In genomic region chr17:75821552-75821951, GRCh38 we compare ENCODE assay signal across 16 cellular contexts. TPM values are rescaled to one million over a fixed set of nuclear protein-coding genes. Genes with fewer than 3 reads are reported as not detected.
DNase-seq lines count a peak whose midpoint lies in the region; ATAC-seq and TF ChIP-seq lines count a peak whose summit lies in the region.
"Had no signal": no experiment of that assay in that cellular context is flagged by ENCODE, and none has a peak within 500 bp of the region (broad histone marks: within the 10 kb centered on the region; RNA-seq: fewer than 3 reads in every experiment).

No MANE protein-coding gene starts in this region.

- H3K4me1 Mint-ChIP-seq in activated CD8-positive, alpha-beta memory T cell treated with anti-CD3 and anti-CD28 coated beads, Interleukin-2, amount 10 ng/mL, durations not matched to agents 7 days and 5 days = peaks cover 12% of the 10 kb centered on the region
- peaks cover 6 to 13% of the 10 kb centered on the region in 2 donors for H3K4me1 Mint-ChIP-seq in stimulated activated naive B cell treated with anti-CD40 and anti-IgM and Interleukin-4, amounts not matched to agents 10 μg/mL and 1 μg/mL and 100 μg/mL, for 72 hours
- H3K4me1 Mint-ChIP-seq: endodermal cell, neural progenitor cell had no signal

- peaks cover 16% of the 10 kb centered on the region for H3K4me1 ChIP-seq in OCI-LY1 (ENCODE audit: insufficient read depth, low read length, severe bottlenecking)
- peaks cover 21% of the 10 kb centered on the region for H3K4me1 ChIP-seq in body of pancreas
- H3K4me1 ChIP-seq: neural progenitor cell had no signal

- no peak for TF ChIP-seq CTCF in OCI-LY1 (IDR thresholded peaks at IDR 0.05; ENCODE audit: low read length)
- TF ChIP-seq CTCF in body of pancreas (IDR thresholded peaks at IDR 0.05) = no peak

- no peaks in the 10 kb centered on the region for H4K20me1 ChIP-seq in OCI-LY1 (ENCODE audit: insufficient read depth, low read length)

- TF ChIP-seq POLR2A in body of pancreas (IDR thresholded peaks at IDR 0.05) = no peak

- no peaks in the 10 kb centered on the region for H3K9me3 Mint-ChIP-seq in activated CD8-positive, alpha-beta memory T cell treated with anti-CD3 and anti-CD28 coated beads, Interleukin-2, amount 10 ng/mL, durations not matched to agents 7 days and 5 days (ENCODE audit: low read depth)
- H3K9me3 Mint-ChIP-seq in stimulated activated naive B cell treated with anti-CD40 and anti-IgM and Interleukin-4, amounts not matched to agents 10 μg/mL and 1 μg/mL and 100 μg/mL, for 72 hours = no peaks in the 10 kb centered on the region
- H3K9me3 Mint-ChIP-seq: endodermal cell, neural progenitor cell, type B pancreatic cell had no signal

- no peaks in the 10 kb centered on the region for H3K27me3 Mint-ChIP-seq in activated CD8-positive, alpha-beta memory T cell treated with anti-CD3 and anti-CD28 coated beads, Interleukin-2, amount 10 ng/mL, durations not matched to agents 7 days and 5 days
- no peaks in the 10 kb centered on the region for H3K27me3 Mint-ChIP-seq in stimulated activated naive B cell treated with anti-CD40 and anti-IgM and Interleukin-4, amounts not matched to agents 10 μg/mL and 1 μg/mL and 100 μg/mL, for 72 hours
- H3K27me3 Mint-ChIP-seq: type B pancreatic cell had no signal

- H3K4me3 ChIP-seq in OCI-LY1 (ENCODE audit: low read depth, low read length, poor library complexity, severe bottlenecking) (no peak overlapping the region), body of pancreas (no peak overlapping the region)
- H3K4me3 ChIP-seq: neural progenitor cell had no signal

- H3K27ac ChIP-seq in OCI-LY1 (ENCODE audit: low read depth, low read length, poor library complexity, severe bottlenecking) (peak overlapping the region; percentile 39), body of pancreas (peak overlapping the region in 3 of 4 donors; percentile 61 to 72 (median 63))
- H3K27ac ChIP-seq: neural progenitor cell had no signal

- H2AFZ ChIP-seq in OCI-LY1 (ENCODE audit: low read length) = no peak overlapping the region
- H2AFZ ChIP-seq: neural progenitor cell had no signal

- DNase-seq in activated CD8-positive, alpha-beta memory T cell treated with anti-CD3 and anti-CD28 coated beads, Interleukin-2, amount 10 ng/mL, durations not matched to agents 7 days and 5 days = no peak
- no peak for DNase-seq in activated CD8-positive, alpha-beta memory T cell treated with anti-CD3 and anti-CD28 coated beads for 24 hours
- DNase-seq in body of pancreas (no peak), NCI-H510A treated with DMSO at 0.1 percent for 48 hours (lab: John Stamatoyannopoulos, UW) (no peak), HPDE6-E6E7 (ENCODE audit: extremely low spot score) (no peak)
- no peak for DNase-seq in stimulated activated naive B cell treated with anti-CD40 and anti-IgM and Interleukin-4, amounts not matched to agents 10 μg/mL and 1 μg/mL and 100 μg/mL, for 72 hours
- DNase-seq: ACHN, endodermal cell, NCI-H1417, NCI-H774 had no signal

- no peak overlapping the region for H3K9ac ChIP-seq in OCI-LY1 (ENCODE audit: low read length)
- H3K9ac ChIP-seq: neural progenitor cell had no signal

- H3F3A ChIP-seq in OCI-LY1 (ENCODE audit: insufficient read depth, low read length) = no peaks in the 10 kb centered on the region

- H3K27me3 ChIP-seq in OCI-LY1 (ENCODE audit: insufficient read depth, low read length) (no peaks in the 10 kb centered on the region), body of pancreas (no peaks in the 10 kb centered on the region)
- H3K27me3 ChIP-seq: neural progenitor cell had no signal

- CTCF ChIA-PET in activated CD8-positive, alpha-beta memory T cell treated with anti-CD3 and anti-CD28 coated beads, Interleukin-2, amount 10 ng/mL, durations not matched to agents 7 days and 5 days (lab: Charles Lee) = interaction anchor here (1.1 to 2.7 kb wide), 2 partner anchors 24 to 56 kb away, joined by 3 to 12 read pairs; partner anchors contain the start of gene GALK1

- H3K36me3 Mint-ChIP-seq in activated CD8-positive, alpha-beta memory T cell treated with anti-CD3 and anti-CD28 coated beads, Interleukin-2, amount 10 ng/mL, durations not matched to agents 7 days and 5 days = peaks cover 7% of the 10 kb centered on the region
- H3K36me3 Mint-ChIP-seq in stimulated activated naive B cell treated with anti-CD40 and anti-IgM and Interleukin-4, amounts not matched to agents 10 μg/mL and 1 μg/mL and 100 μg/mL, for 72 hours = peaks cover 35 to 36% of the 10 kb centered on the region in 2 donors

- peak overlapping the region; percentile 29 for H3K27ac Mint-ChIP-seq in activated CD8-positive, alpha-beta memory T cell treated with anti-CD3 and anti-CD28 coated beads, Interleukin-2, amount 10 ng/mL, durations not matched to agents 7 days and 5 days
- H3K27ac Mint-ChIP-seq in stimulated activated naive B cell treated with anti-CD40 and anti-IgM and Interleukin-4, amounts not matched to agents 10 μg/mL and 1 μg/mL and 100 μg/mL, for 72 hours = peak overlapping the region; percentile 31
- H3K27ac Mint-ChIP-seq: endodermal cell, neural progenitor cell had no signal

- no peak for ATAC-seq in activated CD8-positive, alpha-beta memory T cell treated with anti-CD3 and anti-CD28 coated beads, Interleukin-2, amount 10 ng/mL, durations not matched to agents 7 days and 5 days
- ATAC-seq in body of pancreas (no peak), HG03025 (IDR thresholded peaks at IDR 0.05; ENCODE audit: low FRiP score, unreplicated experiment) (no peak)
- ATAC-seq in stimulated activated naive B cell treated with anti-CD40 and anti-IgM and Interleukin-4, amounts not matched to agents 10 μg/mL and 1 μg/mL and 100 μg/mL, for 72 hours (replicated peaks) = no peak
- ATAC-seq: HCT116, Panc1 had no signal

- 93 to 95% methylated on average over 7 of the region's 7 CpGs for WGBS in body of pancreas, 2 donors

- no peaks in the 10 kb centered on the region for H3K9me3 ChIP-seq in OCI-LY1 (ENCODE audit: low read length)
- no peaks in the 10 kb centered on the region for H3K9me3 ChIP-seq in body of pancreas

- no peaks in the 10 kb centered on the region for H3K79me2 ChIP-seq in OCI-LY1 (ENCODE audit: insufficient read depth, low read length)

- H3K36me3 ChIP-seq in OCI-LY1 (ENCODE audit: insufficient read depth, low read length) (peaks cover 94% of the 10 kb centered on the region), body of pancreas (replicated peaks in 1 of 2; ENCODE audit: insufficient read depth in 1 of 2, low read depth in 2 of 2) (peaks cover 14 to 26% of the 10 kb centered on the region in 2 donors)
- H3K36me3 ChIP-seq: neural progenitor cell had no signal

- H3K4me3 Mint-ChIP-seq in activated CD8-positive, alpha-beta memory T cell treated with anti-CD3 and anti-CD28 coated beads, Interleukin-2, amount 10 ng/mL, durations not matched to agents 7 days and 5 days = no peak overlapping the region
- no peak overlapping the region for H3K4me3 Mint-ChIP-seq in stimulated activated naive B cell treated with anti-CD40 and anti-IgM and Interleukin-4, amounts not matched to agents 10 μg/mL and 1 μg/mL and 100 μg/mL, for 72 hours
- H3K4me3 Mint-ChIP-seq: endodermal cell, neural progenitor cell, type B pancreatic cell had no signal

- no peaks in the 10 kb centered on the region for H3K9me2 ChIP-seq in OCI-LY1 (ENCODE audit: low read depth, low read length)

- H3K4me2 ChIP-seq in OCI-LY1 (ENCODE audit: low read length) = no peak overlapping the region
- H3K4me2 ChIP-seq: neural progenitor cell had no signal

- intact Hi-C loops in body of pancreas (cut with DNase I) = no loop called here

RNA-seq across cellular contexts. Expression of gene UNC13D, which starts 22.7 kb away (rescaled TPM):
- total RNA-seq in activated CD8-positive, alpha-beta memory T cell treated with anti-CD3 and anti-CD28 coated beads, Interleukin-2, amount 10 ng/mL, durations not matched to agents 7 days and 5 days = 100 to 1,000 TPM; 212 to 218 TPM
- 10 to 100 TPM in 1 of 2 donors, 1 to 10 TPM in 1; 8.6 to 21.8 TPM for total RNA-seq in body of pancreas

RNA-seq across cellular contexts. Expression of gene WBP2, which starts 33.6 kb away (rescaled TPM):
- total RNA-seq in activated CD8-positive, alpha-beta memory T cell treated with anti-CD3 and anti-CD28 coated beads, Interleukin-2, amount 10 ng/mL, durations not matched to agents 7 days and 5 days = 10 to 100 TPM; 71.3 to 79.1 TPM
- total RNA-seq in body of pancreas = 10 to 100 TPM; 44.2 to 49.5 TPM

RNA-seq across cellular contexts. Expression of gene UNK, which starts 36.9 kb away (rescaled TPM):
- 10 to 100 TPM; 32.8 to 33.1 TPM for total RNA-seq in activated CD8-positive, alpha-beta memory T cell treated with anti-CD3 and anti-CD28 coated beads, Interleukin-2, amount 10 ng/mL, durations not matched to agents 7 days and 5 days
- 10 to 100 TPM; 18.4 to 59.7 TPM for total RNA-seq in body of pancreas

RNA-seq across cellular contexts. Expression of gene GALK1, which starts 56.6 kb away (rescaled TPM):
- 10 to 100 TPM; 46.1 to 53.7 TPM for total RNA-seq in activated CD8-positive, alpha-beta memory T cell treated with anti-CD3 and anti-CD28 coated beads, Interleukin-2, amount 10 ng/mL, durations not matched to agents 7 days and 5 days
- 10 to 100 TPM; 27.4 to 27.5 TPM for total RNA-seq in body of pancreas

RNA-seq across cellular contexts. Expression of gene TRIM47, which starts 56.8 kb away (rescaled TPM):
- total RNA-seq in activated CD8-positive, alpha-beta memory T cell treated with anti-CD3 and anti-CD28 coated beads, Interleukin-2, amount 10 ng/mL, durations not matched to agents 7 days and 5 days = 10 to 100 TPM; 13.4 to 24.3 TPM
- total RNA-seq in body of pancreas = 10 to 100 TPM; 39.6 to 41.8 TPM

Comparison
In these comparisons a context has a peak if more than half of its experiments do, and no peak if none do; other contexts are left out.
1. RNA of gene UNC13D, which starts 22.7 kb away (total RNA-seq): 212 to 218 TPM in activated CD8-positive, alpha-beta memory T cell treated with anti-CD3 and anti-CD28 coated beads, Interleukin-2, amount 10 ng/mL, durations not matched to agents 7 days and 5 days; 8.6 to 21.8 TPM in body of pancreas; every median in the first group is over 4 times any median in the second.